21 cellular contexts compared by ENCODE assay signal in the genomic region with DNA sequence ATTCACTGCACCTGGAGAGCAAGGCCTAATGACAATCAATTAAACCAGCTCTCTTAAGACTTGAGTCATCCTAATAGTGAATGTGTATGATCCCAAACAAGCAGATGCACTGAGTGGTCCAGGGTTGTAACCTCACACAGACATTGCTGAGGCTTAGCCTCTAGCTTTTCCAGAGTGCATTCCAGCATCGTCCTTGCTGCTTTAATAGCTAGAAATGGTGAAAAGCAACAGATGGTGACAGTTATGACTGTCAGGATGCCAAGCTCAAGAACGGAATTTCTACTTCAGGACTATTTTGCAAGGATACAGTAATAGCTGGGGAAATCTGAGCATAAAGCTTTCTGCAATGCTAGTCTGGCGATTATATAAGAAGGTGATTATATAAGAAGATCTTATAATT. TPM values are rescaled to one million over a fixed set of nuclear protein-coding genes. Genes with fewer than 3 reads are reported as not detected.
"Had no signal": no experiment of that assay in that cellular context is flagged by ENCODE, and none has a peak within 500 bp of the region (broad histone marks: within the 10 kb centered on the region; RNA-seq: fewer than 3 reads in every experiment).

No MANE protein-coding gene starts in this region.

- H3K4me3 ChIP-seq: adrenal gland, left lung, mucosa of descending colon, skin epidermis, tibial nerve, vagina had no signal

- H2AFZ ChIP-seq: parathyroid adenoma had no signal

- DNase-seq: activated CD4-positive, alpha-beta memory T cell treated with anti-CD3 and anti-CD28 coated beads for 36 hours; activated naive CD4-positive, alpha-beta T cell treated with anti-CD3 and anti-CD28 coated beads, Interleukin-2, amount 10 ng/mL, durations not matched to agents 7 days and 5 days; activated T-cell treated with anti-CD3 and anti-CD28 coated beads, Interleukin-2, amount 50 U/mL, for 24 hours; adrenal gland; cortex of kidney; effector memory CD4-positive, alpha-beta T cell; hippocampal formation; kidney; left lung; mucosa of descending colon; natural killer cell; stimulated activated CD4-positive, alpha-beta T cell treated with anti-CD3 and anti-CD28 coated beads, Interleukin-15, amount 100 ng/mL, for 24 hours; stimulated activated CD4-positive, alpha-beta T cell treated with anti-CD3 and anti-CD28 coated beads, Interleukin-4, amount 100 ng/mL, for 24 hours; stimulated activated naive CD4-positive, alpha-beta T cell had no signal

- H3K79me2 ChIP-seq: parathyroid adenoma had no signal

- H3K4me1 ChIP-seq: adrenal gland, left lung, parathyroid adenoma, tibial nerve, vagina had no signal

- H3K9me3 ChIP-seq: adrenal gland, left lung, mucosa of descending colon, neutrophil, tibial nerve, vagina had no signal

- H3K36me3 ChIP-seq: adrenal gland, left lung, neutrophil, tibial nerve, vagina had no signal

- H3K27me3 ChIP-seq: adrenal gland, left lung, neutrophil, tibial nerve, vagina had no signal

- H3K9ac ChIP-seq: parathyroid adenoma had no signal

- H3K27ac ChIP-seq: adrenal gland, left lung, neutrophil, parathyroid adenoma, skin epidermis, tibial nerve, vagina, VCaP had no signal

RNA-seq across cellular contexts. Expression of a gene that starts 34.6 kb away (rescaled TPM):
- total RNA-seq: activated CD4-positive, alpha-beta memory T cell treated with anti-CD3 and anti-CD28 coated beads for 36 hours; T-helper 1 cell treated with Interleukin-12 subunit alpha and Interleukin-12 subunit beta and Interleukin-4 antibody, amounts not matched to agents 30 ng/mL and 1 ng/mL, for 36 hours; tibial nerve had no signal
